In genomic region chr4:57153207-57153606, GRCh38 we compare ENCODE assay signal across 24 cellular contexts. TPM values are rescaled to one million over a fixed set of nuclear protein-coding genes. Genes with fewer than 3 reads are reported as not detected.
DNase-seq lines count a peak whose midpoint lies in the region; ATAC-seq and TF ChIP-seq lines count a peak whose summit lies in the region.
"Had no signal": no experiment of that assay in that cellular context is flagged by ENCODE, and none has a peak within 500 bp of the region (broad histone marks: within the 10 kb centered on the region; RNA-seq: fewer than 3 reads in every experiment).

No MANE protein-coding gene starts in this region.

- H3K9me3 ChIP-seq in Karpas-422 (ENCODE audit: low read length) = no peaks in the 10 kb centered on the region
- H3K9me3 ChIP-seq: SJCRH30 had no signal

- H3K9me2 ChIP-seq in GM23338 (ENCODE audit: insufficient read depth) (0 out of 2 replicates have a peak, but pooled peaks cover 6% of the 10 kb centered on the region), Karpas-422 (replicated peaks; ENCODE audit: insufficient read depth, low read length) (no peaks in the 10 kb centered on the region)

- no peak overlapping the region for H3K4me2 ChIP-seq in GM23338
- no peak overlapping the region for H3K4me2 ChIP-seq in Karpas-422 (ENCODE audit: low read depth, low read length, poor library complexity, severe bottlenecking)

- H3F3A ChIP-seq in GM23338 (replicated peaks; ENCODE audit: low read depth) = 0 out of 2 replicates have a peak, but pooled peaks cover 2% of the 10 kb centered on the region

- peak overlapping the region; percentile 7; the same call in 1 of the 2 replicates for H2AFZ ChIP-seq in GM23338
- no peak overlapping the region for H2AFZ ChIP-seq in Karpas-422 (ENCODE audit: low read length)

- H3K9ac ChIP-seq in Karpas-422 (ENCODE audit: low read length) = no peak overlapping the region

- no peak for DNase-seq in GM23338 (ENCODE audit: low spot score)
- peak; percentile 31 for DNase-seq in Karpas-422
- DNase-seq in immature natural killer cell = no peak
- no peak for DNase-seq in progenitor cell of endocrine pancreas (ENCODE audit: low spot score, unreplicated experiment)
- no peak for DNase-seq in NCI-H524 treated with DMSO at 0.1 percent for 48 hours (lab: John Stamatoyannopoulos, UW)
- no peak for DNase-seq in AG08396 (ENCODE audit: low spot score)
- DNase-seq: CD8-positive, alpha-beta T cell; DMS79 treated with DMSO at 0.1 percent for 48 hours; Kasumi-1; MV-4-11; NCI-H1105; NCI-H1436 treated with DMSO at 0.1 percent for 48 hours; NCI-H187 treated with DMSO at 0.1 percent for 48 hours; NCI-H2171 treated with DMSO at 0.1 percent for 48 hours; NCI-H345; NCI-H510A treated with DMSO at 0.1 percent for 48 hours; NCI-H748 treated with DMSO at 0.1 percent for 48 hours; PC-3; SJCRH30 had no signal

- no peaks in the 10 kb centered on the region for H4K20me1 ChIP-seq in GM23338 (replicated peaks; ENCODE audit: insufficient read depth)
- H4K20me1 ChIP-seq in Karpas-422 (ENCODE audit: insufficient read depth, low read depth, low read length) = no peaks in the 10 kb centered on the region

- H3K4me1 Mint-ChIP-seq in GM23338 (peaks cover 12% of the 10 kb centered on the region), immature natural killer cell (peaks cover 51% of the 10 kb centered on the region in 2 donors), progenitor cell of endocrine pancreas (ENCODE audit: low read depth) (peaks cover 36% of the 10 kb centered on the region)
- H3K4me1 Mint-ChIP-seq: B cell had no signal

- H3K4me1 ChIP-seq in GM23338 (ENCODE audit: insufficient read depth) (peaks cover 3% of the 10 kb centered on the region; the same call in 1 of the 2 replicates), Karpas-422 (ENCODE audit: low read length) (no peaks in the 10 kb centered on the region)

- H3K4me3 ChIP-seq in GM23338 = no peak overlapping the region
- no peak overlapping the region for H3K4me3 ChIP-seq in Karpas-422 (ENCODE audit: low read length)
- H3K4me3 ChIP-seq: SJCRH30 had no signal

- H3K9me3 Mint-ChIP-seq in GM23338 (peaks cover 16% of the 10 kb centered on the region), immature natural killer cell (no peaks in the 10 kb centered on the region), progenitor cell of endocrine pancreas (ENCODE audit: low read depth) (no peaks in the 10 kb centered on the region)
- H3K9me3 Mint-ChIP-seq: CD8-positive, alpha-beta T cell had no signal

- H3K27me3 ChIP-seq in GM23338 (ENCODE audit: insufficient read depth) (no peaks in the 10 kb centered on the region; the same call in 1 of the 2 replicates), Karpas-422 (ENCODE audit: low read length) (no peaks in the 10 kb centered on the region)
- H3K27me3 ChIP-seq: SJCRH30 had no signal

- H3K27ac ChIP-seq in GM23338 (ENCODE audit: low read depth) = no peak overlapping the region
- no peak overlapping the region for H3K27ac ChIP-seq in Karpas-422 (ENCODE audit: low read length)
- H3K27ac ChIP-seq: C4-2B, HL-60, SJCRH30 had no signal

- H3K4me3 Mint-ChIP-seq in GM23338 (no peak overlapping the region), immature natural killer cell (peak overlapping the region in 1 of 5 donors; percentile 31), progenitor cell of endocrine pancreas (ENCODE audit: low read depth) (peak overlapping the region; percentile 49)
- H3K4me3 Mint-ChIP-seq: B cell; CD8-positive, alpha-beta T cell had no signal

- ATAC-seq in GM23338 (no peak), GM21529 (IDR thresholded peaks at IDR 0.05; ENCODE audit: unreplicated experiment) (no peak)
- ATAC-seq: CD8-positive, alpha-beta T cell; PC-3 had no signal

- TF ChIP-seq CTCF in GM23338 (conservative IDR thresholded peaks at IDR 0.05; ENCODE audit: low read depth in 2 of 2) = no peak
- TF ChIP-seq CTCF in progenitor cell of endocrine pancreas (IDR thresholded peaks at IDR 0.05; ENCODE audit: unreplicated experiment) = no peak

- H3K27me3 Mint-ChIP-seq in GM23338 (ENCODE audit: insufficient read depth, low read depth, poor library complexity) (peaks cover 5% of the 10 kb centered on the region), immature natural killer cell (ENCODE audit: low read depth in 3 of 3) (peaks cover 1 to 9% (median 2%) of the 10 kb centered on the region in 3 donors), progenitor cell of endocrine pancreas (peaks cover 22% of the 10 kb centered on the region)

- H3K79me2 ChIP-seq in GM23338 (replicated peaks; ENCODE audit: insufficient read depth) (no peaks in the 10 kb centered on the region), Karpas-422 (ENCODE audit: low read length) (no peaks in the 10 kb centered on the region)

- H3K36me3 Mint-ChIP-seq in GM23338 (ENCODE audit: low read depth) (peaks cover 15% of the 10 kb centered on the region), immature natural killer cell (peaks cover 0 to 5% (median 0%) of the 10 kb centered on the region in 3 donors), progenitor cell of endocrine pancreas (ENCODE audit: insufficient read depth) (peaks cover 4% of the 10 kb centered on the region)
- H3K36me3 Mint-ChIP-seq: CD8-positive, alpha-beta T cell had no signal

- H3K27ac Mint-ChIP-seq in GM23338 (no peak overlapping the region), immature natural killer cell (peak overlapping the region in 4 of 6 donors; percentile 43 to 71 (median 64)), progenitor cell of endocrine pancreas (peak overlapping the region; percentile 83)
- H3K27ac Mint-ChIP-seq: B cell; CD8-positive, alpha-beta T cell had no signal

- H3K36me3 ChIP-seq in GM23338 (ENCODE audit: insufficient read depth) (no peaks in the 10 kb centered on the region), Karpas-422 (ENCODE audit: insufficient read depth, low read length) (no peaks in the 10 kb centered on the region)
- H3K36me3 ChIP-seq: SJCRH30 had no signal

TF ChIP-seq in GM23338, 12 proteins besides CTCF, POLR2A, EP300 and RAD21 (continues in another document):
- TF ChIP-seq NANOG (IDR thresholded peaks at IDR 0.05; ENCODE audit: borderline replicate concordance) (no peak), CREB1 (CRISPR knock-in tag; IDR thresholded peaks at IDR 0.05; ENCODE audit: low read depth) (no peak), REST (IDR thresholded peaks at IDR 0.05; ENCODE audit: unreplicated experiment) (no peak), POLR2AphosphoS5 (IDR thresholded peaks at IDR 0.05; ENCODE audit: low read depth) (no peak)

RNA-seq across cellular contexts. Expression of gene IGFBP7, which starts 43.0 kb away (rescaled TPM):
- 0.49 TPM in 1 of 2 replicates, not detected in the other for total RNA-seq in GM23338 (2014; rRNA removed; shearing (Covaris generic))
- polyA plus RNA-seq in GM23338 (2016; fragmentation: Nextera tagmentation; extraction: Ambion mirVana) (7.9 and 13.2 TPM in 2 replicates), immature natural killer cell (100 to 1,000 TPM; 192 to 270 (median 246) TPM)
- not detected in 2 replicates for total RNA-seq in Karpas-422 (2014; rRNA removed; shearing (Covaris generic); ENCODE audit: low replicate concordance)
- total RNA-seq in progenitor cell of endocrine pancreas = 8.4 and 12.3 TPM in 2 replicates
- total RNA-seq: A673; B cell; CD8-positive, alpha-beta T cell; PC-3 had no signal
